1 cellular context compared by ENCODE assay signal in the genomic region with DNA sequence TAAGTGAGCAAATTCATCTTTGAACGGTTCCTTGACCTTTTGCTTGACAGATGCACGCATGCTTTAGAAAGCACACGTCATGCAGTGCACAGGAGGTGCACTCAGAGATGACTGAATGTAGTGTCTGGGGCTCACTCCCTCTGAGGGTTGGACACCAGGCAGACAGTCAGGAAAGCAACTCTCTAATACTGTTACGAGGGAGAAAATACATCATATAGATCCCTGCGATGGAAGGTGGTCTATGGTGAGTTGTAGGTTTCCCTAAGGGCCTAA.
TF ChIP-seq lines count a peak whose summit lies in the region.

No MANE protein-coding gene starts in this region.

TF ChIP-seq in K562, 482 proteins besides CTCF, POLR2A, EP300 and RAD21:
- 0 out of 2 replicates have a peak, but pooled peaks have one; percentile 19 for TF ChIP-seq MXI1 (IDR thresholded peaks at IDR 0.05; ENCODE audit: low read depth, low read length)
- TF ChIP-seq, protein P1, sequence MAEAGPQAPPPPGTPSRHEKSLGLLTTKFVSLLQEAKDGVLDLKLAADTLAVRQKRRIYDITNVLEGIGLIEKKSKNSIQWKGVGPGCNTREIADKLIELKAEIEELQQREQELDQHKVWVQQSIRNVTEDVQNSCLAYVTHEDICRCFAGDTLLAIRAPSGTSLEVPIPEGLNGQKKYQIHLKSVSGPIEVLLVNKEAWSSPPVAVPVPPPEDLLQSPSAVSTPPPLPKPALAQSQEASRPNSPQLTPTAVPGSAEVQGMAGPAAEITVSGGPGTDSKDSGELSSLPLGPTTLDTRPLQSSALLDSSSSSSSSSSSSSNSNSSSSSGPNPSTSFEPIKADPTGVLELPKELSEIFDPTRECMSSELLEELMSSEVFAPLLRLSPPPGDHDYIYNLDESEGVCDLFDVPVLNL (CRISPR knock-in tag; IDR thresholded peaks at IDR 0.05; ENCODE audit: low read depth): no peak
